ENCODE assay signal across 20 cellular contexts in genomic region chr6:4794140-4794707, GRCh38. TPM values are rescaled to one million over a fixed set of nuclear protein-coding genes. Genes with fewer than 3 reads are reported as not detected.
DNase-seq lines count a peak whose midpoint lies in the region; ATAC-seq, FAIRE-seq and TF ChIP-seq lines count a peak whose summit lies in the region.
"Had no signal": no experiment of that assay in that cellular context is flagged by ENCODE, and none has a peak within 500 bp of the region (broad histone marks: within the 10 kb centered on the region; RNA-seq: fewer than 3 reads in every experiment).

No MANE protein-coding gene starts in this region.

- no peak for TF ChIP-seq POLR2A in A549 (IDR thresholded peaks at IDR 0.05; ENCODE audit: low read length)

- no peaks in the 10 kb centered on the region for H3K36me3 Mint-ChIP-seq in activated T-helper 17 cell treated with anti-CD3 and anti-CD28 coated beads, Interleukin-2, amount 50 U/mL, for 72 hours (ENCODE audit: low read depth)
- H3K36me3 Mint-ChIP-seq: stimulated activated effector memory CD8-positive, alpha-beta T cell treated with anti-CD3 and anti-CD28 coated beads, Interleukin-12 subunit alpha, Interleukin-12 subunit beta, amount 100 ng/mL, for 72 hours had no signal

- H3K4me1 Mint-ChIP-seq in activated T-helper 17 cell treated with anti-CD3 and anti-CD28 coated beads, Interleukin-2, amount 50 U/mL, for 72 hours = peaks cover 35% of the 10 kb centered on the region

- peak overlapping the region; percentile 88 for H3K4me2 ChIP-seq in A549

- CTCF ChIA-PET in A549 (lab: Yijun Ruan, JAX) = interaction anchor here (1.2 kb wide), 1 partner anchor 12 kb away, joined by 4 read pairs; no protein-coding TSS in a partner anchor

- peak in 1 of 2 experiments; percentile 60 for DNase-seq in A549 (ENCODE audit: low read depth in 1 of 2, low spot score in 1 of 2)
- DNase-seq in NCI-H1105 treated with DMSO at 0.1 percent for 48 hours (lab: John Stamatoyannopoulos, UW) = peak; percentile 63
- DNase-seq in cerebellum (ENCODE audit: low spot score) = peak; percentile 53
- DNase-seq in islet precursor cell = peak; percentile 64
- DNase-seq in activated CD4-positive, CD25-positive, alpha-beta regulatory T cell treated with anti-CD3 and anti-CD28 coated beads, Interleukin-2, amount 50 U/mL, for 72 hours = no peak
- DNase-seq in NCI-H2107 treated with DMSO at 0.1 percent for 48 hours (lab: John Stamatoyannopoulos, UW; ENCODE audit: unreplicated experiment) = no peak
- no peak for DNase-seq in urothelium cell line (ENCODE audit: low spot score)
- DNase-seq: ACHN; activated CD4-positive, alpha-beta T cell treated with anti-CD3 and anti-CD28 coated beads, Interleukin-2, amount 50 U/mL, for 4 hours; activated naive CD8-positive, alpha-beta T cell treated with anti-CD3 and anti-CD28 coated beads, Interleukin-2, amount 50 U/mL, for 24 hours; activated T-cell treated with anti-CD3 and anti-CD28 coated beads, Interleukin-2, amount 50 U/mL, for 4 hours; CD4-positive, alpha-beta memory T cell; foreskin melanocyte; kidney; NCI-H187 treated with DMSO at 0.1 percent for 48 hours; SJCRH30 had no signal

- peaks cover 38% of the 10 kb centered on the region for H3K4me1 ChIP-seq in A549
- H3K4me1 ChIP-seq: SJCRH30 had no signal

- H3K4me3 Mint-ChIP-seq in activated T-helper 17 cell treated with anti-CD3 and anti-CD28 coated beads, Interleukin-2, amount 50 U/mL, for 72 hours = no peak overlapping the region
- H3K4me3 Mint-ChIP-seq: activated naive CD8-positive, alpha-beta T cell treated with anti-CD3 and anti-CD28 coated beads, Interleukin-2, amount 50 U/mL, for 24 hours; activated T-cell treated with anti-CD3 and anti-CD28 coated beads, Interleukin-2, amount 50 U/mL, for 4 hours; CD4-positive, alpha-beta memory T cell; stimulated activated effector memory CD8-positive, alpha-beta T cell treated with anti-CD3 and anti-CD28 coated beads, Interleukin-12 subunit alpha, Interleukin-12 subunit beta, amount 100 ng/mL, for 72 hours had no signal

- WGBS in A549 (ENCODE audit: missing lambda C conversion rate) = 25% methylated on average over 15 of the region's 15 CpGs

- TF ChIP-seq RAD21 in A549 (conservative IDR thresholded peaks at IDR 0.05 in 1 of 2, IDR thresholded peaks at IDR 0.05 in 1 of 2) = no peak

- 0 out of 3 replicates have a peak, but pooled peaks cover 5% of the 10 kb centered on the region for H3K9me3 ChIP-seq in A549
- H3K9me3 ChIP-seq: SJCRH30 had no signal

- H3K27me3 Mint-ChIP-seq in activated T-helper 17 cell treated with anti-CD3 and anti-CD28 coated beads, Interleukin-2, amount 50 U/mL, for 72 hours = no peaks in the 10 kb centered on the region
- H3K27me3 Mint-ChIP-seq: activated naive CD8-positive, alpha-beta T cell treated with anti-CD3 and anti-CD28 coated beads, Interleukin-2, amount 50 U/mL, for 24 hours; CD4-positive, alpha-beta memory T cell had no signal

- no peaks in the 10 kb centered on the region for H3K9me3 Mint-ChIP-seq in activated T-helper 17 cell treated with anti-CD3 and anti-CD28 coated beads, Interleukin-2, amount 50 U/mL, for 72 hours
- H3K9me3 Mint-ChIP-seq: activated naive CD8-positive, alpha-beta T cell treated with anti-CD3 and anti-CD28 coated beads, Interleukin-2, amount 50 U/mL, for 24 hours; activated T-cell treated with anti-CD3 and anti-CD28 coated beads, Interleukin-2, amount 50 U/mL, for 4 hours; stimulated activated effector memory CD8-positive, alpha-beta T cell treated with anti-CD3 and anti-CD28 coated beads, Interleukin-12 subunit alpha, Interleukin-12 subunit beta, amount 100 ng/mL, for 72 hours had no signal

- TF ChIP-seq EP300 in A549 (IDR thresholded peaks at IDR 0.05) = no peak

- peak overlapping the region; percentile 69 to 76; a peak in 5 of 6 replicates for H3K27ac ChIP-seq in A549
- H3K27ac ChIP-seq: SJCRH30, skin epidermis had no signal

- ATAC-seq in A549 = peak; percentile 85 to 94
- ATAC-seq in activated T-helper 17 cell treated with anti-CD3 and anti-CD28 coated beads, Interleukin-2, amount 50 U/mL, for 72 hours (replicated peaks) = no peak
- ATAC-seq: activated naive CD8-positive, alpha-beta T cell treated with anti-CD3 and anti-CD28 coated beads, Interleukin-2, amount 50 U/mL, for 24 hours; activated T-cell treated with anti-CD3 and anti-CD28 coated beads, Interleukin-2, amount 50 U/mL, for 4 hours; stimulated activated effector memory CD8-positive, alpha-beta T cell treated with anti-CD3 and anti-CD28 coated beads, Interleukin-12 subunit alpha, Interleukin-12 subunit beta, amount 100 ng/mL, for 72 hours had no signal

- peak overlapping the region; percentile 27 for H3K4me3 ChIP-seq in A549
- H3K4me3 ChIP-seq: SJCRH30, skin epidermis had no signal

- POLR2A ChIA-PET in A549 (lab: Yijun Ruan, JAX) = no interaction called here

- no peak for TF ChIP-seq CTCF in A549 (IDR thresholded peaks at IDR 0.05)

- H3K27ac Mint-ChIP-seq in activated T-helper 17 cell treated with anti-CD3 and anti-CD28 coated beads, Interleukin-2, amount 50 U/mL, for 72 hours = no peak overlapping the region
- H3K27ac Mint-ChIP-seq: activated naive CD8-positive, alpha-beta T cell treated with anti-CD3 and anti-CD28 coated beads, Interleukin-2, amount 50 U/mL, for 24 hours; CD4-positive, alpha-beta memory T cell; stimulated activated effector memory CD8-positive, alpha-beta T cell treated with anti-CD3 and anti-CD28 coated beads, Interleukin-12 subunit alpha, Interleukin-12 subunit beta, amount 100 ng/mL, for 72 hours had no signal

- FAIRE-seq in A549 (lab: Jason Lieb, UNC) (no peak), urothelium cell line (lab: Jason Lieb, UNC) (no peak)
- FAIRE-seq: endometrium, kidney had no signal

TF ChIP-seq in A549, 52 proteins besides CTCF, POLR2A, EP300 and RAD21 (continues in another document):
- TF ChIP-seq POLR2AphosphoS2 (conservative IDR thresholded peaks at IDR 0.05; ENCODE audit: low read length) (no peak), ZSCAN20 (CRISPR knock-in tag; IDR thresholded peaks at IDR 0.05) (no peak), JUNB (IDR thresholded peaks at IDR 0.05) (no peak), HOXB13 (CRISPR knock-in tag; IDR thresholded peaks at IDR 0.05; ENCODE audit: low read depth) (no peak), BHLHE40 (IDR thresholded peaks at IDR 0.05; ENCODE audit: low read depth, low read length) (no peak), JUN (IDR thresholded peaks at IDR 0.05) (no peak), TFCP2L1 (CRISPR knock-in tag; IDR thresholded peaks at IDR 0.05) (no peak), BCL3 (IDR thresholded peaks at IDR 0.05) (no peak), FOXS1 (CRISPR knock-in tag; IDR thresholded peaks at IDR 0.05) (no peak), ESRRA (IDR thresholded peaks at IDR 0.05; ENCODE audit: borderline replicate concordance, low read length) (no peak), ELK1 (IDR thresholded peaks at IDR 0.05; ENCODE audit: low read depth, low read length) (no peak)
- TF ChIP-seq, protein P1, sequence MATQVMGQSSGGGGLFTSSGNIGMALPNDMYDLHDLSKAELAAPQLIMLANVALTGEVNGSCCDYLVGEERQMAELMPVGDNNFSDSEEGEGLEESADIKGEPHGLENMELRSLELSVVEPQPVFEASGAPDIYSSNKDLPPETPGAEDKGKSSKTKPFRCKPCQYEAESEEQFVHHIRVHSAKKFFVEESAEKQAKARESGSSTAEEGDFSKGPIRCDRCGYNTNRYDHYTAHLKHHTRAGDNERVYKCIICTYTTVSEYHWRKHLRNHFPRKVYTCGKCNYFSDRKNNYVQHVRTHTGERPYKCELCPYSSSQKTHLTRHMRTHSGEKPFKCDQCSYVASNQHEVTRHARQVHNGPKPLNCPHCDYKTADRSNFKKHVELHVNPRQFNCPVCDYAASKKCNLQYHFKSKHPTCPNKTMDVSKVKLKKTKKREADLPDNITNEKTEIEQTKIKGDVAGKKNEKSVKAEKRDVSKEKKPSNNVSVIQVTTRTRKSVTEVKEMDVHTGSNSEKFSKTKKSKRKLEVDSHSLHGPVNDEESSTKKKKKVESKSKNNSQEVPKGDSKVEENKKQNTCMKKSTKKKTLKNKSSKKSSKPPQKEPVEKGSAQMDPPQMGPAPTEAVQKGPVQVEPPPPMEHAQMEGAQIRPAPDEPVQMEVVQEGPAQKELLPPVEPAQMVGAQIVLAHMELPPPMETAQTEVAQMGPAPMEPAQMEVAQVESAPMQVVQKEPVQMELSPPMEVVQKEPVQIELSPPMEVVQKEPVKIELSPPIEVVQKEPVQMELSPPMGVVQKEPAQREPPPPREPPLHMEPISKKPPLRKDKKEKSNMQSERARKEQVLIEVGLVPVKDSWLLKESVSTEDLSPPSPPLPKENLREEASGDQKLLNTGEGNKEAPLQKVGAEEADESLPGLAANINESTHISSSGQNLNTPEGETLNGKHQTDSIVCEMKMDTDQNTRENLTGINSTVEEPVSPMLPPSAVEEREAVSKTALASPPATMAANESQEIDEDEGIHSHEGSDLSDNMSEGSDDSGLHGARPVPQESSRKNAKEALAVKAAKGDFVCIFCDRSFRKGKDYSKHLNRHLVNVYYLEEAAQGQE (IDR thresholded peaks at IDR 0.05) = no peak

RNA-seq across cellular contexts. Expression of gene CDYL, which starts 18.0 kb away (rescaled TPM):
- polyA plus RNA-seq in A549 (2011; rRNA removed) = 36.7 and 42.7 TPM in 2 replicates
- polyA plus RNA-seq in A549 (2012; cell fraction: cytosol; rRNA removed) = 16.8 and 16.9 TPM in 2 replicates
- 11.3 and 16.1 TPM in 2 replicates for polyA plus RNA-seq in A549 (2012; cell fraction: nucleus; rRNA removed)
- 17.5 to 20.1 TPM (median 18.6 TPM) in 3 replicates for polyA plus RNA-seq in A549 (2017; fragmentation: RNase III; extraction: RNeasy Plus Mini Kit Qiagen cat#74134 plus additional on column Dnase treatment)
- polyA minus RNA-seq in A549 (2011; rRNA and poly(A)+ RNA removed) = 88.1 and 108 TPM in 2 replicates
- total RNA-seq in cerebellum = 31.8 TPM
- total RNA-seq in activated T-helper 17 cell treated with anti-CD3 and anti-CD28 coated beads, Interleukin-2, amount 50 U/mL, for 72 hours = 10 to 100 TPM; 23.3 to 24.5 TPM

Comparison
In these comparisons a context has a peak if more than half of its experiments do, and no peak if none do; other contexts are left out.
1. DNase-seq: peak in NCI-H1105 treated with DMSO at 0.1 percent for 48 hours (single experiment), cerebellum (single experiment) and islet precursor cell (single experiment); none in activated CD4-positive, CD25-positive, alpha-beta regulatory T cell treated with anti-CD3 and anti-CD28 coated beads, Interleukin-2, amount 50 U/mL, for 72 hours (single experiment), NCI-H2107 treated with DMSO at 0.1 percent for 48 hours (single experiment) and urothelium cell line (single experiment).